Comparison of ENCODE assay signal across 11 cellular contexts in the genomic region with DNA sequence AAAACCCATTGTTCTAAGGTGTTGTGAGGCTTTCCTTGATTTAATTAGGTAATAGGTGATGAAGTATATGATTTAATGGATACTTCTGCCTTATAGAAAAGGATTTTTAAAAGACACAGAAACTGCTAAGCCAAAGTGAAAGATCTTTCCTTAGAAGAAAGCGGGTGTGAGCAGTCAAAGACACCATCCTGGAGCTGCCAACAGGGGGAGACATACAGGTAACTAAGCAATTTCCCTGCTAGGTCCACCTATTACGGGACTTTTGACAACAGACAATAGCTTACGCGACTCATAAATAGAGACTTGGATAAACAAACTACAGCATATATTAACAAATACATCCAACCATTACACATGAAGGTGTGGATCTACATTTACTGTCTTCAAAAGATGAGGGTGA.
DNase-seq lines count a peak whose midpoint lies in the region; ATAC-seq and TF ChIP-seq lines count a peak whose summit lies in the region.
"Had no signal": no experiment of that assay in that cellular context is flagged by ENCODE, and none has a peak within 500 bp of the region (broad histone marks: within the 10 kb centered on the region; RNA-seq: fewer than 3 reads in every experiment).

No MANE protein-coding gene starts in this region.

- 79 to 90% methylated on average over 3 to 4 of the region's 4 CpGs for WGBS in gastroesophageal sphincter (ENCODE audit: low coverage in 1 of 2), 2 donors

- no peak for TF ChIP-seq CTCF in gastroesophageal sphincter (IDR thresholded peaks at IDR 0.05)

- in situ Hi-C loops in HAP-1 (cut with MboI; ENCODE audit: low sequenced_read_pairs), result no loop called here

- H3K4me3 ChIP-seq in HAP-1, result no peak overlapping the region
- no peak overlapping the region for H3K4me3 ChIP-seq in gastroesophageal sphincter
- H3K4me3 ChIP-seq: pancreas had no signal

- ATAC-seq in gastroesophageal sphincter, result no peak
- ATAC-seq: pancreas had no signal

- no peaks in the 10 kb centered on the region for H3K9me3 ChIP-seq in HAP-1
- H3K9me3 ChIP-seq in gastroesophageal sphincter, result no peaks in the 10 kb centered on the region
- H3K9me3 ChIP-seq: pancreas had no signal

- no peaks in the 10 kb centered on the region for H3K27me3 ChIP-seq in HAP-1 (ENCODE audit: low read depth)
- peaks cover 24% of the 10 kb centered on the region for H3K27me3 ChIP-seq in gastroesophageal sphincter
- H3K27me3 ChIP-seq: pancreas had no signal

- peak; percentile 48 for DNase-seq in D341Med (ENCODE audit: low spot score)
- DNase-seq in HAP-1 (ENCODE audit: low spot score in 2 of 2), result peak; percentile 16 to 48
- DNase-seq in SKM-1 treated with dmso at 0.1 percent for 144 hours (lab: John Stamatoyannopoulos, UW; ENCODE audit: unreplicated experiment), result peak; percentile 5
- peak; percentile 41 for DNase-seq in kidney tubule cell (ENCODE audit: low spot score)
- no peak for DNase-seq in NCI-H2081 (lab: John Stamatoyannopoulos, UW)
- no peak for DNase-seq in GM19240 (ENCODE audit: insufficient read length, low spot score)
- DNase-seq in stimulated activated CD4-positive, alpha-beta T cell treated with anti-CD3 and anti-CD28 coated beads, Interleukin-4, amount 100 ng/mL, for 1 hour, result no peak
- DNase-seq: MV-4-11, pancreas had no signal

- TF ChIP-seq POLR2A in gastroesophageal sphincter (IDR thresholded peaks at IDR 0.05), result no peak

- H3K36me3 ChIP-seq in HAP-1 (replicated peaks) (no peaks in the 10 kb centered on the region), gastroesophageal sphincter (no peaks in the 10 kb centered on the region)
- H3K36me3 ChIP-seq: pancreas had no signal

- H3K4me1 ChIP-seq in HAP-1 (no peaks in the 10 kb centered on the region), gastroesophageal sphincter (no peaks in the 10 kb centered on the region)
- H3K4me1 ChIP-seq: pancreas had no signal

- H3K27ac ChIP-seq in gastroesophageal sphincter, result no peak overlapping the region
- H3K27ac ChIP-seq: epithelial cell of prostate, pancreas had no signal

- TF ChIP-seq EP300 in gastroesophageal sphincter (IDR thresholded peaks at IDR 0.05), result no peak

Comparison
In these comparisons a context has a peak if more than half of its experiments do, and no peak if none do; other contexts are left out.
1. DNase-seq: peak in D341Med (single experiment), HAP-1 (2 of 2), SKM-1 treated with dmso at 0.1 percent for 144 hours (single experiment) and kidney tubule cell (single experiment); none in NCI-H2081 (0 of 2), GM19240 (single experiment) and stimulated activated CD4-positive, alpha-beta T cell treated with anti-CD3 and anti-CD28 coated beads, Interleukin-4, amount 100 ng/mL, for 1 hour (single experiment).